8 cellular contexts compared by ENCODE assay signal in the genomic region with DNA sequence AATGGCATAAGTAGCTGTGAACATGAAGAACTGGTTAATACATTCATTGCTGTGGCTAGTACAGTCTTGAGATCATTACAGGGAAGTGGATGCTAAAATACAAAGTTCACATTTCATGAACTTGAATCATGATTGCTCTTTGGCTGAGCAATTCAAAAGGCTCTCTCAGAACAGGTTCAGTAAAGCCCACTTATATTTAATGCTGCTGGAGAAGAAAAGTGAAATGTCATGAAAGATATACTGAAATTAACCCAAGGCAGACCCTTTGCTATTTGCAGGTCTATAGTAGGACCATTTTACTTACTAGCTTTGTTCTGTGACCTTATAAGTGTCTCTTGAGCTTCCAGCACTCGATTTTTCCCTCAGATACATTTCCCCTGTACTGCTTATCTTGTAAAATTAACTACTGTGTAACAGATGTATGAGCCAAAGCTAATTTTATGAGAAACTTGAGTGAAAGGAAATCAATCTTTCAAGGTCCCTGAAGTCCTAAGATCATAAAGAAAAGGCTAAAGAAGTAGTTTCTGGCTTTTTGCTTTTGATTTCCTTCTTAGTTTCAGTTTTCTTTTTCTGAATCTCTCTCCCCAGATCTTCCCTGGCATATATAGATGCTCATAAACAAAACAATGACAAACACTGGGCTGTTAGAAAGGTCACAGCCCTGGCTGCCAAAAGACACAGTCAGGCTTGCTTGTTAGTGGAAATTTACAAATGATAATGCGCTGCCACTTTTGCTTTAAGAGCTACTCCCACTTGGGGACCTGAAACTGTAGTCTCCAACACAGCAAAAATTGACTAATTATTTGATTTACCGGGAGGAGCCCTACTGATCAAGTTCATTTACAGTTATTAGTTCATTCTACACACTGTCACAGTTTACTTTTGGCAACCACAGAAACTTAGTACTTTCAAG.
DNase-seq lines count a peak whose midpoint lies in the region; ATAC-seq and TF ChIP-seq lines count a peak whose summit lies in the region.

No MANE protein-coding gene starts in this region.

- H3K4me3 Mint-ChIP-seq in activated B cell treated with CpG ODN at 0.5 μM for 24 hours = peak overlapping the region; percentile 70

- H3K79me2 ChIP-seq in osteoblast (ENCODE audit: insufficient read depth, low read length) = no peaks in the 10 kb centered on the region

- H3K9me3 ChIP-seq in osteoblast (ENCODE audit: low read depth, low read length) = peaks cover 2% of the 10 kb centered on the region

- TF ChIP-seq CTCF in activated B cell treated with CpG ODN at 0.5 μM for 24 hours (IDR thresholded peaks at IDR 0.05) (no peak), fibroblast of the aortic adventitia (IDR thresholded peaks at IDR 0.05; ENCODE audit: insufficient read depth, low read length) (no peak), osteoblast (IDR thresholded peaks at IDR 0.05; ENCODE audit: extremely low read depth, low read depth, low read length) (no peak)

- peak overlapping the region; percentile 77 for H3K4me2 ChIP-seq in osteoblast (ENCODE audit: insufficient read depth, low read length)

- H4K20me1 ChIP-seq in osteoblast (ENCODE audit: insufficient read depth, low read length) = no peaks in the 10 kb centered on the region

- H3K27ac ChIP-seq in osteoblast (ENCODE audit: low read depth, low read length) = peak overlapping the region; percentile 29

- peaks cover 15% of the 10 kb centered on the region for H3K9me3 Mint-ChIP-seq in activated B cell treated with CpG ODN at 0.5 μM for 24 hours

- POLR2A ChIA-PET in activated B cell treated with CpG ODN at 0.5 μM for 24 hours (lab: Charles Lee) = interaction anchor here (2.5 kb wide), 1 partner anchor 133 kb away, joined by 10 read pairs; the partner anchor contains the start of gene XPO1

- peaks cover 4% of the 10 kb centered on the region for H3K27me3 ChIP-seq in osteoblast (ENCODE audit: insufficient read depth, low read length)

- CTCF ChIA-PET in activated B cell treated with CpG ODN at 0.5 μM for 24 hours (lab: Charles Lee) = no interaction called here

- peaks cover 4% of the 10 kb centered on the region for H3K36me3 Mint-ChIP-seq in activated B cell treated with CpG ODN at 0.5 μM for 24 hours (ENCODE audit: low read depth)

- peak overlapping the region; percentile 70 for H2AFZ ChIP-seq in osteoblast (ENCODE audit: low read length)

- peak; percentile 88 for ATAC-seq in Right ventricle myocardium inferior
- peak; percentile 84 for ATAC-seq in HG03097 (IDR thresholded peaks at IDR 0.05; ENCODE audit: low FRiP score, unreplicated experiment)
- ATAC-seq in activated B cell treated with CpG ODN at 0.5 μM for 24 hours (ENCODE audit: low read depth) = no peak

- H3K4me3 ChIP-seq in fibroblast of the aortic adventitia (ENCODE audit: low read depth, low read length) (peak overlapping the region; percentile 51), osteoblast (ENCODE audit: insufficient read depth, low read length) (peak overlapping the region; percentile 65)

- intact Hi-C loops in Right ventricle myocardium inferior (cut with DNase I) = loop anchor here (5.0 kb wide), 1 partner anchor 41 kb away; no protein-coding TSS in a partner anchor
- intact Hi-C loops in cardiac septum (cut with DNase I) = no loop called here
- intact Hi-C loops in activated B cell treated with CpG ODN at 0.5 μM for 24 hours (cut with micrococcal nuclease) = no loop called here

- H3K4me1 ChIP-seq in osteoblast (ENCODE audit: insufficient read depth, low read length) = peaks cover 20% of the 10 kb centered on the region

- H3K27me3 Mint-ChIP-seq in activated B cell treated with CpG ODN at 0.5 μM for 24 hours = no peaks in the 10 kb centered on the region

- H3K27ac Mint-ChIP-seq in activated B cell treated with CpG ODN at 0.5 μM for 24 hours = peak overlapping the region; percentile 79

- DNase-seq in Right ventricle myocardium inferior (ENCODE audit: missing footprints) (no peak), cardiac septum (ENCODE audit: low spot score) (no peak), activated B cell treated with CpG ODN at 0.5 μM for 24 hours (no peak), fibroblast of the aortic adventitia (ENCODE audit: low read depth) (peak; percentile 42), osteoblast (ENCODE audit: insufficient read length, low spot score, missing footprints) (no peak), NCI-H1436 (lab: John Stamatoyannopoulos, UW) (no peak), NCI-H1436 treated with DMSO at 0.1 percent for 48 hours (lab: John Stamatoyannopoulos, UW) (no peak)

- H3K36me3 ChIP-seq in osteoblast (ENCODE audit: insufficient read depth, low read length) = no peaks in the 10 kb centered on the region

- peaks cover 17% of the 10 kb centered on the region for H3K4me1 Mint-ChIP-seq in activated B cell treated with CpG ODN at 0.5 μM for 24 hours
